In genomic region chr9:37602817-37603216, GRCh38 we compare ENCODE assay signal across 14 cellular contexts. TPM values are rescaled to one million over a fixed set of nuclear protein-coding genes. Genes with fewer than 3 reads are reported as not detected.
DNase-seq lines count a peak whose midpoint lies in the region; ATAC-seq and TF ChIP-seq lines count a peak whose summit lies in the region.
"Had no signal": no experiment of that assay in that cellular context is flagged by ENCODE, and none has a peak within 500 bp of the region (broad histone marks: within the 10 kb centered on the region; RNA-seq: fewer than 3 reads in every experiment).

No MANE protein-coding gene starts in this region.

- BruUV-seq in Calu3 (replicated peaks; lab: Mats Ljungman, UMichigan), result no TSS peak

- no peak overlapping the region for H3K9ac ChIP-seq in neural progenitor cell
- no peak overlapping the region for H3K9ac ChIP-seq in mesendoderm (ENCODE audit: low read length)

- TF ChIP-seq POLR2A in spleen (IDR thresholded peaks at IDR 0.05), result no peak

- H3K4me1 Mint-ChIP-seq in Calu3 (ENCODE audit: low read depth, unreplicated experiment) (peaks cover 13% of the 10 kb centered on the region), neural progenitor cell (peaks cover 2% of the 10 kb centered on the region)

- DNase-seq in Calu3, result peak; percentile 15
- DNase-seq in NCI-H2029 (lab: John Stamatoyannopoulos, UW), result peak; percentile 93
- peak; percentile 12 for DNase-seq in epithelial cell of proximal tubule (ENCODE audit: low read depth)
- DNase-seq in neural progenitor cell (ENCODE audit: low spot score), result no peak
- no peak for DNase-seq in NCI-H1930 (lab: John Stamatoyannopoulos, UW)
- DNase-seq in spleen, result no peak
- no peak for DNase-seq in mesendoderm
- DNase-seq: activated CD4-positive, CD25-positive, alpha-beta regulatory T cell treated with anti-CD3 and anti-CD28 coated beads, Interleukin-2, amount 50 U/mL, for 72 hours; amniotic stem cell; dermis blood vessel endothelial cell; NCI-H1694; stimulated activated CD4-positive, alpha-beta T cell treated with anti-CD3 and anti-CD28 coated beads, Interleukin-15, amount 100 ng/mL, for 24 hours; stimulated activated CD8-positive, alpha-beta memory T cell treated with anti-CD3 and anti-CD28 coated beads, Interleukin-4, amount 100 ng/mL, for 48 hours had no signal

- H3K27me3 ChIP-seq in neural progenitor cell, result peaks cover 20% of the 10 kb centered on the region
- peaks cover 0 to 23% (median 0%) of the 10 kb centered on the region in 7 donors for H3K27me3 ChIP-seq in spleen (replicated peaks in 1 of 7)
- no peaks in the 10 kb centered on the region for H3K27me3 ChIP-seq in mesendoderm (ENCODE audit: insufficient read depth, low read length, poor library complexity)

- no peak overlapping the region for H2BK15ac ChIP-seq in mesendoderm (replicated peaks; ENCODE audit: low read depth)

- 77 to 86% (median 83%) methylated on average over 5 of the region's 5 CpGs for WGBS in spleen, 5 donors
- WGBS in mesendoderm (ENCODE audit: extremely low coverage, insufficient coverage, low lambda C conversion rate), result no CpG with 5 or more reads among the region's 5 CpGs

- H3K4me1 ChIP-seq in neural progenitor cell (no peaks in the 10 kb centered on the region), spleen (no peaks in the 10 kb centered on the region), mesendoderm (ENCODE audit: control insufficient read depth, low read depth, low read length) (no peaks in the 10 kb centered on the region)

- ATAC-seq in GM19397 (IDR thresholded peaks at IDR 0.05; ENCODE audit: unreplicated experiment), result no peak

- H2BK120ac ChIP-seq in mesendoderm (ENCODE audit: low read depth, low read length), result no peak overlapping the region

- no peaks in the 10 kb centered on the region for H3K79me2 ChIP-seq in neural progenitor cell (ENCODE audit: low read depth)
- no peaks in the 10 kb centered on the region for H3K79me2 ChIP-seq in mesendoderm (ENCODE audit: control insufficient read depth, insufficient read depth, low read length)

- H3K27me3 Mint-ChIP-seq in Calu3 (ENCODE audit: unreplicated experiment), result no peaks in the 10 kb centered on the region
- no peaks in the 10 kb centered on the region for H3K27me3 Mint-ChIP-seq in neural progenitor cell (ENCODE audit: insufficient read depth, low read depth)

- H3K27ac ChIP-seq in neural progenitor cell (no peak overlapping the region), spleen (no peak overlapping the region), mesendoderm (ENCODE audit: low read depth, low read length) (no peak overlapping the region)

- CTCF ChIA-PET in Calu3 (lab: Charles Lee), result no interaction called here

- H3K4me3 Mint-ChIP-seq in Calu3 (ENCODE audit: low read depth, unreplicated experiment) (no peak overlapping the region), neural progenitor cell (no peak overlapping the region)

- no peak overlapping the region for H2AK5ac ChIP-seq in mesendoderm (ENCODE audit: low read length)

- H3K4me2 ChIP-seq in neural progenitor cell, result no peak overlapping the region
- no peak overlapping the region for H3K4me2 ChIP-seq in mesendoderm (ENCODE audit: low read length)

- H3K36me3 ChIP-seq in neural progenitor cell, result no peaks in the 10 kb centered on the region
- no peaks in the 10 kb centered on the region for H3K36me3 ChIP-seq in spleen
- no peaks in the 10 kb centered on the region for H3K36me3 ChIP-seq in mesendoderm (ENCODE audit: control insufficient read depth, insufficient read depth, low read length)

- H3K9me3 Mint-ChIP-seq in Calu3 (ENCODE audit: low read depth, unreplicated experiment), result no peaks in the 10 kb centered on the region
- H3K9me3 Mint-ChIP-seq in neural progenitor cell, result no peaks in the 10 kb centered on the region

- no peak overlapping the region for H3K23ac ChIP-seq in mesendoderm (ENCODE audit: low read length)

- no peaks in the 10 kb centered on the region for H3K9me3 ChIP-seq in neural progenitor cell (ENCODE audit: low read depth)
- no peaks in the 10 kb centered on the region for H3K9me3 ChIP-seq in spleen

- no peak overlapping the region for H4K5ac ChIP-seq in mesendoderm (ENCODE audit: low read length)

- H3K36me3 Mint-ChIP-seq in Calu3 (ENCODE audit: insufficient read depth, unreplicated experiment) (no peaks in the 10 kb centered on the region), neural progenitor cell (no peaks in the 10 kb centered on the region)

- H3K27ac Mint-ChIP-seq in Calu3 (ENCODE audit: unreplicated experiment), result no peak overlapping the region
- H3K27ac Mint-ChIP-seq in neural progenitor cell, result peak overlapping the region; percentile 33

- H2AFZ ChIP-seq in neural progenitor cell (replicated peaks), result no peak overlapping the region

- H3K4me3 ChIP-seq in epithelial cell of proximal tubule (ENCODE audit: low read depth, low read length) (no peak overlapping the region), neural progenitor cell (no peak overlapping the region), spleen (no peak overlapping the region), mesendoderm (ENCODE audit: low read length) (no peak overlapping the region)

- TF ChIP-seq CTCF in Calu3 (IDR thresholded peaks at IDR 0.05; ENCODE audit: unreplicated experiment), result no peak
- no peak for TF ChIP-seq CTCF in epithelial cell of proximal tubule (conservative IDR thresholded peaks at IDR 0.05; ENCODE audit: low read depth, low read length)
- no peak for TF ChIP-seq CTCF in neural progenitor cell (IDR thresholded peaks at IDR 0.05)
- no peak for TF ChIP-seq CTCF in spleen (IDR thresholded peaks at IDR 0.05 in 8 of 11, conservative IDR thresholded peaks at IDR 0.05 in 3 of 11)

- no peak overlapping the region for H2BK5ac ChIP-seq in mesendoderm (ENCODE audit: low read length)

- no peaks in the 10 kb centered on the region for H3F3A ChIP-seq in neural progenitor cell (ENCODE audit: low read depth)

- H4K20me1 ChIP-seq in neural progenitor cell (ENCODE audit: low read depth), result no peaks in the 10 kb centered on the region

- no peak overlapping the region for H3K18ac ChIP-seq in mesendoderm (ENCODE audit: low read length)

- no peaks in the 10 kb centered on the region for H3K79me1 ChIP-seq in mesendoderm (ENCODE audit: low read length)

- no peak overlapping the region for H4K8ac ChIP-seq in mesendoderm (ENCODE audit: low read depth, low read length)

- no peak overlapping the region for H3K56ac ChIP-seq in mesendoderm (ENCODE audit: low read length)

- H3K4ac ChIP-seq in mesendoderm (ENCODE audit: low read depth, low read length), result no peak overlapping the region

- intact Hi-C loops in Calu3 (cut with micrococcal nuclease; ENCODE audit: unreplicated experiment) (no loop called here), spleen (cut with DNase I; ENCODE audit: low total_unique reads) (no loop called here)

RNA-seq across cellular contexts. Expression of gene TOMM5, which starts 10.4 kb away (rescaled TPM):
- total RNA-seq in Calu3 (2022) (49.3 and 55.8 TPM in 2 replicates), epithelial cell of proximal tubule (159 and 261 TPM in 2 replicates), neural progenitor cell (ENCODE audit: low replicate concordance) (142 and 201 TPM in 2 replicates), spleen (100 to 1,000 TPM in 1 of 7 donors, 10 to 100 TPM in 6; 54.1 to 108 (median 65.5) TPM)
- 100 to 1,000 TPM; 106 to 155 (median 137) TPM for polyA plus RNA-seq in spleen
- polyA plus RNA-seq in mesendoderm (2013, experiment 1 of 2), result 311 TPM
- 314 TPM for polyA plus RNA-seq in mesendoderm (2013, experiment 2 of 2)

RNA-seq across cellular contexts. Expression of gene FBXO10, which starts 26.6 kb away (rescaled TPM):
- total RNA-seq in Calu3 (2022) (0.94 and 1.1 TPM in 2 replicates), epithelial cell of proximal tubule (2.9 and 4.9 TPM in 2 replicates), neural progenitor cell (ENCODE audit: low replicate concordance) (13.4 and 28.2 TPM in 2 replicates), spleen (10 to 100 TPM; 15.6 to 36.9 (median 20.2) TPM)
- 1 to 10 TPM; 3.2 to 8.3 (median 3.9) TPM for polyA plus RNA-seq in spleen
- polyA plus RNA-seq in mesendoderm (2013, experiment 1 of 2), result 5.3 TPM
- polyA plus RNA-seq in mesendoderm (2013, experiment 2 of 2), result 5.3 TPM

RNA-seq across cellular contexts. Expression of gene FRMPD1, which starts 47.9 kb away (rescaled TPM):
- not detected in 2 replicates for total RNA-seq in Calu3 (2022)
- under 0.01 TPM in 1 of 2 replicates, not detected in the other for total RNA-seq in epithelial cell of proximal tubule
- total RNA-seq in neural progenitor cell (ENCODE audit: low replicate concordance), result not detected in 2 replicates
- total RNA-seq in spleen, result under 1 TPM in 4 of 7 donors, not detected in 3; 0.09 to 0.47 (median 0.25) TPM
- under 1 TPM; 0.10 to 0.32 (median 0.20) TPM for polyA plus RNA-seq in spleen
- polyA plus RNA-seq in mesendoderm (2013, experiment 1 of 2), result 0.03 TPM
- polyA plus RNA-seq in mesendoderm (2013, experiment 2 of 2), result 0.07 TPM
- total RNA-seq: dermis blood vessel endothelial cell had no signal

Comparison
In these comparisons a context has a peak if more than half of its experiments do, and no peak if none do; other contexts are left out.
1. DNase-seq: peak in Calu3 (single experiment), NCI-H2029 (single experiment) and epithelial cell of proximal tubule (single experiment); none in neural progenitor cell (single experiment), NCI-H1930 (0 of 2), spleen (single experiment) and mesendoderm (single experiment).